In genomic region chr6:6588064-6588923, GRCh38 we compare ENCODE assay signal across 10 cellular contexts. TPM values are rescaled to one million over a fixed set of nuclear protein-coding genes. Genes with fewer than 3 reads are reported as not detected.
DNase-seq lines count a peak whose midpoint lies in the region; ATAC-seq lines count a peak whose summit lies in the region.
"Had no signal": no experiment of that assay in that cellular context is flagged by ENCODE, and none has a peak within 500 bp of the region (broad histone marks: within the 10 kb centered on the region; RNA-seq: fewer than 3 reads in every experiment).

Gene LY86, plus strand, starts transcription at chr6:6588720. Its CDS starts 15 bp downstream, at chr6:6588735.

- H3K36me3 Mint-ChIP-seq in activated CD4-positive, alpha-beta memory T cell treated with anti-CD3 and anti-CD28 coated beads, Interleukin-2, amount 10 ng/mL, durations not matched to agents 7 days and 5 days (ENCODE audit: low read depth), result peaks cover 22% of the 10 kb centered on the region

- no peak for DNase-seq in Right ventricle myocardium superior
- no peak for DNase-seq in cardiac septum (ENCODE audit: low spot score)
- DNase-seq in activated CD4-positive, alpha-beta memory T cell treated with anti-CD3 and anti-CD28 coated beads, Interleukin-2, amount 10 ng/mL, durations not matched to agents 7 days and 5 days, result no peak
- peak; percentile 49 for DNase-seq in occipital lobe (lab: John Stamatoyannopoulos, UW)
- DNase-seq in AG08396 (ENCODE audit: low spot score), result no peak
- DNase-seq in stimulated activated CD4-positive, alpha-beta T cell treated with anti-CD3 and anti-CD28 coated beads, Interleukin-4, amount 100 ng/mL, for 1 hour, result no peak
- no peak for DNase-seq in ecto neural progenitor cell (ENCODE audit: low spot score)

- H3K27me3 Mint-ChIP-seq in activated CD4-positive, alpha-beta memory T cell treated with anti-CD3 and anti-CD28 coated beads, Interleukin-2, amount 10 ng/mL, durations not matched to agents 7 days and 5 days, result no peaks in the 10 kb centered on the region

- ATAC-seq in Right ventricle myocardium superior (ENCODE audit: poor library complexity) (peak; percentile 65), HG03060 (IDR thresholded peaks at IDR 0.05; ENCODE audit: low read depth, unreplicated experiment) (peak; percentile 32)
- ATAC-seq: left colon had no signal

- peaks cover 5% of the 10 kb centered on the region for H3K9me3 Mint-ChIP-seq in activated CD4-positive, alpha-beta memory T cell treated with anti-CD3 and anti-CD28 coated beads, Interleukin-2, amount 10 ng/mL, durations not matched to agents 7 days and 5 days

- H3K4me3 Mint-ChIP-seq in activated CD4-positive, alpha-beta memory T cell treated with anti-CD3 and anti-CD28 coated beads, Interleukin-2, amount 10 ng/mL, durations not matched to agents 7 days and 5 days, result peak within 1 kb of the TSS; percentile 45

- peaks cover 62% of the 10 kb centered on the region for H3K4me1 Mint-ChIP-seq in activated CD4-positive, alpha-beta memory T cell treated with anti-CD3 and anti-CD28 coated beads, Interleukin-2, amount 10 ng/mL, durations not matched to agents 7 days and 5 days

- H3K27ac Mint-ChIP-seq in activated CD4-positive, alpha-beta memory T cell treated with anti-CD3 and anti-CD28 coated beads, Interleukin-2, amount 10 ng/mL, durations not matched to agents 7 days and 5 days, result peak within 1 kb of the TSS; percentile 78

- intact Hi-C loops in Right ventricle myocardium superior (cut with DNase I) (no loop called here), cardiac septum (cut with DNase I) (no loop called here)

- CTCF ChIA-PET in activated CD4-positive, alpha-beta memory T cell treated with anti-CD3 and anti-CD28 coated beads, Interleukin-2, amount 10 ng/mL, durations not matched to agents 7 days and 5 days (lab: Charles Lee), result interaction anchor here (1.6 kb wide), 1 partner anchor 16 kb away, joined by 3 read pairs; no protein-coding TSS in a partner anchor

- POLR2A ChIA-PET in activated CD4-positive, alpha-beta memory T cell treated with anti-CD3 and anti-CD28 coated beads, Interleukin-2, amount 10 ng/mL, durations not matched to agents 7 days and 5 days (lab: Charles Lee), result interaction anchor here (1.0 to 1.4 kb wide), 3 partner anchors 22 to 72 kb away, joined by 3 to 6 read pairs (median 3); no protein-coding TSS in a partner anchor

RNA-seq across cellular contexts. Expression of gene LY86, which starts in this region (rescaled TPM):
- 0.89 TPM for total RNA-seq in Right ventricle myocardium superior
- 1.9 TPM for total RNA-seq in cardiac septum
- total RNA-seq in activated CD4-positive, alpha-beta memory T cell treated with anti-CD3 and anti-CD28 coated beads, Interleukin-2, amount 10 ng/mL, durations not matched to agents 7 days and 5 days, result 1 to 10 TPM; 1.7 to 2.2 TPM
- total RNA-seq in occipital lobe, result 2.2 TPM
- total RNA-seq: Daoy had no signal

Comparison
In these comparisons a context has a peak if more than half of its experiments do, and no peak if none do; other contexts are left out.
1. Peak in ATAC-seq in Right ventricle myocardium superior; RNA of the gene not detected or under 1 TPM.